Comparison of ENCODE assay signal across 8 cellular contexts in genomic region chr9:2159521-2160417, GRCh38.
A peak's percentile ranks its signal among the peaks of the same experiment; 100 is the strongest.
DNase-seq lines count a peak whose midpoint lies in the region; ATAC-seq and FAIRE-seq lines count a peak whose summit lies in the region.

No MANE protein-coding gene starts in this region.

- H3K4me1 Mint-ChIP-seq in activated CD4-positive, alpha-beta memory T cell treated with anti-CD3 and anti-CD28 coated beads for 36 hours (ENCODE audit: low read depth) = peaks cover 57% of the 10 kb centered on the region

- POLR2A ChIA-PET in activated CD4-positive, alpha-beta memory T cell treated with anti-CD3 and anti-CD28 coated beads for 36 hours (lab: Charles Lee) = interaction anchor here (0.6 to 1.1 kb wide), 2 partner anchors 10 to 17 kb away, joined by 3 to 4 read pairs; no protein-coding TSS in a partner anchor

- CTCF ChIA-PET in activated CD4-positive, alpha-beta memory T cell treated with anti-CD3 and anti-CD28 coated beads for 36 hours (lab: Charles Lee) = interaction anchor here (1.2 kb wide), 1 partner anchor 22 kb away, joined by 6 read pairs; no protein-coding TSS in a partner anchor

- DNase-seq in NCI-H748 (lab: John Stamatoyannopoulos, UW; ENCODE audit: unreplicated experiment) (peak; percentile 18), NCI-H748 treated with DMSO at 0.1 percent for 48 hours (lab: John Stamatoyannopoulos, UW) (no peak), Right ventricle myocardium superior (no peak), sciatic nerve (ENCODE audit: low spot score) (no peak), CD1c-positive myeloid dendritic cell (ENCODE audit: extremely low spot score) (no peak), HTR-8/SVneo (ENCODE audit: insufficient read length, low spot score) (no peak), GDM1 (lab: John Stamatoyannopoulos, UW) (no peak)
- no peak for DNase-seq in activated CD4-positive, alpha-beta memory T cell treated with anti-CD3 and anti-CD28 coated beads for 36 hours

- intact Hi-C loops in activated CD4-positive, alpha-beta memory T cell treated with anti-CD3 and anti-CD28 coated beads for 36 hours (cut with micrococcal nuclease) = loop anchor here (2.0 to 5.0 kb wide), 5 partner anchors 83 to 685 kb away; partner anchors contain the start of genes PUM3, SMARCA2 and VLDLR
- intact Hi-C loops in Right ventricle myocardium superior (cut with DNase I) (loop anchor here (10.0 kb wide), 1 partner anchor 75 kb away; no protein-coding TSS in a partner anchor), sciatic nerve (cut with DNase I) (no loop called here)

- H3K9me3 Mint-ChIP-seq in activated CD4-positive, alpha-beta memory T cell treated with anti-CD3 and anti-CD28 coated beads for 36 hours = no peaks in the 10 kb centered on the region

- H3K4me3 Mint-ChIP-seq in activated CD4-positive, alpha-beta memory T cell treated with anti-CD3 and anti-CD28 coated beads for 36 hours = peak overlapping the region; percentile 57

- peak; percentile 45 for ATAC-seq in Right ventricle myocardium superior (ENCODE audit: poor library complexity)
- ATAC-seq in sciatic nerve = peak; percentile 25

- no peak overlapping the region for H3K27ac Mint-ChIP-seq in activated CD4-positive, alpha-beta memory T cell treated with anti-CD3 and anti-CD28 coated beads for 36 hours

- no peak for FAIRE-seq in HTR-8/SVneo (lab: Jason Lieb, UNC)

- H3K36me3 Mint-ChIP-seq in activated CD4-positive, alpha-beta memory T cell treated with anti-CD3 and anti-CD28 coated beads for 36 hours = peaks cover 16% of the 10 kb centered on the region

- no peaks in the 10 kb centered on the region for H3K27me3 Mint-ChIP-seq in activated CD4-positive, alpha-beta memory T cell treated with anti-CD3 and anti-CD28 coated beads for 36 hours
